Comparison of ENCODE assay signal across 27 cellular contexts in genomic region chr6:21386744-21387143, GRCh38.
A peak's percentile ranks its signal among the peaks of the same experiment; 100 is the strongest.
DNase-seq lines count a peak whose midpoint lies in the region; ATAC-seq and TF ChIP-seq lines count a peak whose summit lies in the region.
"Had no signal": no experiment of that assay in that cellular context is flagged by ENCODE, and none has a peak within 500 bp of the region (broad histone marks: within the 10 kb centered on the region; RNA-seq: fewer than 3 reads in every experiment).

No MANE protein-coding gene starts in this region.

- H3K9me3 ChIP-seq in left ventricle myocardium inferior (replicated peaks) (no peaks in the 10 kb centered on the region), SJSA1 (replicated peaks) (no peaks in the 10 kb centered on the region), prostate gland (no peaks in the 10 kb centered on the region)
- H3K9me3 ChIP-seq: ovary, stomach, tibial nerve had no signal

- CTCF ChIA-PET in activated CD4-positive, alpha-beta memory T cell treated with anti-CD3 and anti-CD28 coated beads, Interleukin-2, amount 10 ng/mL, durations not matched to agents 7 days and 5 days (lab: Charles Lee), result no interaction called here

- ATAC-seq in left cardiac atrium (peak; percentile 23 to 82), esophagus mucosa (peak; percentile 84)

- H3K27ac Mint-ChIP-seq in activated CD4-positive, alpha-beta memory T cell treated with anti-CD3 and anti-CD28 coated beads, Interleukin-2, amount 10 ng/mL, durations not matched to agents 7 days and 5 days, result no peak overlapping the region
- H3K27ac Mint-ChIP-seq: IgD-negative memory B cell had no signal

- H3K27ac ChIP-seq in left ventricle myocardium inferior (replicated peaks) (no peak overlapping the region), SJSA1 (peak overlapping the region; percentile 6; the same call in 1 of the 2 replicates), prostate gland (no peak overlapping the region)
- H3K27ac ChIP-seq: dorsolateral prefrontal cortex, GM23248, HL-60, ovary, stomach, tibial nerve had no signal

- H3K36me3 ChIP-seq in left ventricle myocardium inferior (no peaks in the 10 kb centered on the region), SJSA1 (no peaks in the 10 kb centered on the region), prostate gland (no peaks in the 10 kb centered on the region)
- H3K36me3 ChIP-seq: ovary, stomach, tibial nerve had no signal

- intact Hi-C loops in left cardiac atrium (cut with DNase I) (no loop called here), left ventricle myocardium inferior (cut with micrococcal nuclease) (no loop called here), prostate gland (cut with DNase I) (no loop called here)

- H3K4me1 Mint-ChIP-seq in activated CD4-positive, alpha-beta memory T cell treated with anti-CD3 and anti-CD28 coated beads, Interleukin-2, amount 10 ng/mL, durations not matched to agents 7 days and 5 days, result no peaks in the 10 kb centered on the region
- H3K4me1 Mint-ChIP-seq: IgD-negative memory B cell, naive B cell had no signal

- no peaks in the 10 kb centered on the region for H3K4me1 ChIP-seq in left ventricle myocardium inferior
- H3K4me1 ChIP-seq in SJSA1 (replicated peaks), result peaks cover 39% of the 10 kb centered on the region
- H3K4me1 ChIP-seq in prostate gland (replicated peaks), result no peaks in the 10 kb centered on the region
- H3K4me1 ChIP-seq: stomach had no signal

- TF ChIP-seq POLR2A in prostate gland (IDR thresholded peaks at IDR 0.05), result no peak

- no peaks in the 10 kb centered on the region for H3K27me3 Mint-ChIP-seq in activated CD4-positive, alpha-beta memory T cell treated with anti-CD3 and anti-CD28 coated beads, Interleukin-2, amount 10 ng/mL, durations not matched to agents 7 days and 5 days
- H3K27me3 Mint-ChIP-seq: IgD-negative memory B cell, naive B cell had no signal

- POLR2A ChIA-PET in activated CD4-positive, alpha-beta memory T cell treated with anti-CD3 and anti-CD28 coated beads, Interleukin-2, amount 10 ng/mL, durations not matched to agents 7 days and 5 days (lab: Charles Lee), result no interaction called here

- no peak overlapping the region for H3K4me3 Mint-ChIP-seq in activated CD4-positive, alpha-beta memory T cell treated with anti-CD3 and anti-CD28 coated beads, Interleukin-2, amount 10 ng/mL, durations not matched to agents 7 days and 5 days
- H3K4me3 Mint-ChIP-seq: IgD-negative memory B cell, naive B cell had no signal

- DNase-seq in left cardiac atrium (no peak), left ventricle myocardium inferior (no peak), SJSA1 (ENCODE audit: low read depth in 1 of 2, low spot score in 2 of 2) (peak; percentile 63 to 68), OCI-M2 (lab: John Stamatoyannopoulos, UW; ENCODE audit: unreplicated experiment) (no peak), NCI-H2227 (lab: John Stamatoyannopoulos, UW; ENCODE audit: unreplicated experiment) (no peak), prostate gland (ENCODE audit: low spot score) (no peak)
- DNase-seq in activated CD4-positive, alpha-beta memory T cell treated with anti-CD3 and anti-CD28 coated beads, Interleukin-2, amount 10 ng/mL, durations not matched to agents 7 days and 5 days, result no peak
- DNase-seq: activated CD4-positive, alpha-beta T cell treated with anti-CD3 and anti-CD28 coated beads for 1 hour; activated T-cell treated with anti-CD3 and anti-CD28 coated beads, Interleukin-2, amount 50 U/mL, for 1 hour; amniotic stem cell; COR-L47; dorsolateral prefrontal cortex; foreskin melanocyte; GM23248; hippocampal formation; naive B cell; NCI-H1694; NCI-H2171; NCI-H69; ovary; right cardiac atrium; SHP77; stomach had no signal

- no peak overlapping the region for H3K4me3 ChIP-seq in left ventricle myocardium inferior
- no peak overlapping the region for H3K4me3 ChIP-seq in SJSA1
- no peak overlapping the region for H3K4me3 ChIP-seq in prostate gland
- H3K4me3 ChIP-seq: dorsolateral prefrontal cortex, GM23248, ovary, stomach, tibial nerve had no signal

- H3K27me3 ChIP-seq in left ventricle myocardium inferior (ENCODE audit: low read depth) (no peaks in the 10 kb centered on the region), SJSA1 (replicated peaks) (no peaks in the 10 kb centered on the region), prostate gland (replicated peaks; ENCODE audit: insufficient read depth) (no peaks in the 10 kb centered on the region)
- H3K27me3 ChIP-seq: dorsolateral prefrontal cortex, ovary, stomach, tibial nerve had no signal

- peaks cover 2% of the 10 kb centered on the region for H3K9me3 Mint-ChIP-seq in activated CD4-positive, alpha-beta memory T cell treated with anti-CD3 and anti-CD28 coated beads, Interleukin-2, amount 10 ng/mL, durations not matched to agents 7 days and 5 days
- H3K9me3 Mint-ChIP-seq: IgD-negative memory B cell had no signal

- H3K36me3 Mint-ChIP-seq in activated CD4-positive, alpha-beta memory T cell treated with anti-CD3 and anti-CD28 coated beads, Interleukin-2, amount 10 ng/mL, durations not matched to agents 7 days and 5 days (ENCODE audit: low read depth), result no peaks in the 10 kb centered on the region
- H3K36me3 Mint-ChIP-seq: naive B cell had no signal

- TF ChIP-seq CTCF in left ventricle myocardium inferior (IDR thresholded peaks at IDR 0.05; ENCODE audit: borderline replicate concordance) (no peak), prostate gland (IDR thresholded peaks at IDR 0.05) (no peak)

- 88% methylated on average over 2 of the region's 2 CpGs for WGBS in prostate gland

Comparison
In these comparisons a context has a peak if more than half of its experiments do, and no peak if none do; other contexts are left out.
1. DNase-seq: peak in SJSA1 (2 of 2); none in left cardiac atrium (single experiment), left ventricle myocardium inferior (single experiment), OCI-M2 (single experiment), activated CD4-positive, alpha-beta memory T cell treated with anti-CD3 and anti-CD28 coated beads, Interleukin-2, amount 10 ng/mL, durations not matched to agents 7 days and 5 days (single experiment), NCI-H2227 (single experiment) and prostate gland (single experiment).